In genomic region chr2:12227941-12228608, GRCh38 we compare ENCODE assay signal across 21 cellular contexts.
A peak's percentile ranks its signal among the peaks of the same experiment; 100 is the strongest.
DNase-seq lines count a peak whose midpoint lies in the region; ATAC-seq and TF ChIP-seq lines count a peak whose summit lies in the region.
"Had no signal": no experiment of that assay in that cellular context is flagged by ENCODE, and none has a peak within 500 bp of the region (broad histone marks: within the 10 kb centered on the region; RNA-seq: fewer than 3 reads in every experiment).

No MANE protein-coding gene starts in this region.

- H3K36me3 Mint-ChIP-seq in chondrocyte (ENCODE audit: low read depth) (peaks cover 2% of the 10 kb centered on the region), progenitor cell of endocrine pancreas (ENCODE audit: insufficient read depth) (peaks cover 2% of the 10 kb centered on the region)

- peak; percentile 37 for DNase-seq in AG08395 (ENCODE audit: low spot score)
- DNase-seq in HS-27A (ENCODE audit: low read depth): peak; percentile 69
- no peak for DNase-seq in chondrocyte (ENCODE audit: low spot score)
- DNase-seq in kidney tubule cell (ENCODE audit: low spot score): peak; percentile 12
- DNase-seq in activated naive CD4-positive, alpha-beta T cell treated with anti-CD3 and anti-CD28 coated beads, Interleukin-2, amount 50 U/mL, for 16 hours: no peak
- DNase-seq in activated CD4-positive, alpha-beta T cell treated with anti-CD3 and anti-CD28 coated beads, Interleukin-2, amount 50 U/mL, for 4 hours: no peak
- DNase-seq in progenitor cell of endocrine pancreas (ENCODE audit: low spot score, unreplicated experiment): no peak
- DNase-seq: activated CD4-positive, alpha-beta T cell treated with anti-CD3 and anti-CD28 coated beads for 36 hours; activated naive CD4-positive, alpha-beta T cell; body of pancreas; dorsolateral prefrontal cortex; erythroblast; hippocampal formation; left cardiac atrium; NCI-H1092; NCI-H2107; nucleus accumbens; stimulated activated CD4-positive, alpha-beta T cell treated with anti-CD3 and anti-CD28 coated beads, Interleukin-4, amount 100 ng/mL, for 1 hour; substantia nigra had no signal

- H3K9me3 Mint-ChIP-seq in chondrocyte (ENCODE audit: low read depth): peaks cover 8% of the 10 kb centered on the region
- peaks cover 16% of the 10 kb centered on the region for H3K9me3 Mint-ChIP-seq in progenitor cell of endocrine pancreas (ENCODE audit: low read depth)

- H3K27ac Mint-ChIP-seq in chondrocyte (ENCODE audit: unreplicated experiment) (peak overlapping the region; percentile 97), progenitor cell of endocrine pancreas (no peak overlapping the region)
- H3K27ac Mint-ChIP-seq: activated CD4-positive, alpha-beta T cell treated with anti-CD3 and anti-CD28 coated beads for 36 hours had no signal

- H3K4me3 Mint-ChIP-seq in chondrocyte (ENCODE audit: unreplicated experiment) (no peak overlapping the region), progenitor cell of endocrine pancreas (ENCODE audit: low read depth) (no peak overlapping the region)
- H3K4me3 Mint-ChIP-seq: activated CD4-positive, alpha-beta T cell treated with anti-CD3 and anti-CD28 coated beads for 36 hours had no signal

- H3K27me3 Mint-ChIP-seq in chondrocyte (ENCODE audit: low read depth) (no peaks in the 10 kb centered on the region), progenitor cell of endocrine pancreas (peaks cover 3% of the 10 kb centered on the region)
- H3K27me3 Mint-ChIP-seq: activated CD4-positive, alpha-beta T cell treated with anti-CD3 and anti-CD28 coated beads for 36 hours had no signal

- TF ChIP-seq CTCF in chondrocyte (IDR thresholded peaks at IDR 0.05) (peak; percentile 61), progenitor cell of endocrine pancreas (IDR thresholded peaks at IDR 0.05; ENCODE audit: unreplicated experiment) (no peak)

- no peak for ATAC-seq in HG03460 (IDR thresholded peaks at IDR 0.05; ENCODE audit: unreplicated experiment)
- ATAC-seq: activated CD4-positive, alpha-beta T cell treated with anti-CD3 and anti-CD28 coated beads for 36 hours; body of pancreas; left cardiac atrium; sciatic nerve had no signal

- H3K4me1 Mint-ChIP-seq in chondrocyte (ENCODE audit: low read depth) (peaks cover 24% of the 10 kb centered on the region), progenitor cell of endocrine pancreas (ENCODE audit: low read depth) (no peaks in the 10 kb centered on the region)
- H3K4me1 Mint-ChIP-seq: activated CD4-positive, alpha-beta T cell treated with anti-CD3 and anti-CD28 coated beads for 36 hours had no signal

Comparison
In these comparisons a context has a peak if more than half of its experiments do, and no peak if none do; other contexts are left out.
1. DNase-seq: peak in AG08395 (single experiment), HS-27A (single experiment) and kidney tubule cell (single experiment); none in chondrocyte (single experiment), activated naive CD4-positive, alpha-beta T cell treated with anti-CD3 and anti-CD28 coated beads, Interleukin-2, amount 50 U/mL, for 16 hours (single experiment), activated CD4-positive, alpha-beta T cell treated with anti-CD3 and anti-CD28 coated beads, Interleukin-2, amount 50 U/mL, for 4 hours (0 of 2) and progenitor cell of endocrine pancreas (single experiment).